10 cellular contexts compared by ENCODE assay signal in the genomic region with DNA sequence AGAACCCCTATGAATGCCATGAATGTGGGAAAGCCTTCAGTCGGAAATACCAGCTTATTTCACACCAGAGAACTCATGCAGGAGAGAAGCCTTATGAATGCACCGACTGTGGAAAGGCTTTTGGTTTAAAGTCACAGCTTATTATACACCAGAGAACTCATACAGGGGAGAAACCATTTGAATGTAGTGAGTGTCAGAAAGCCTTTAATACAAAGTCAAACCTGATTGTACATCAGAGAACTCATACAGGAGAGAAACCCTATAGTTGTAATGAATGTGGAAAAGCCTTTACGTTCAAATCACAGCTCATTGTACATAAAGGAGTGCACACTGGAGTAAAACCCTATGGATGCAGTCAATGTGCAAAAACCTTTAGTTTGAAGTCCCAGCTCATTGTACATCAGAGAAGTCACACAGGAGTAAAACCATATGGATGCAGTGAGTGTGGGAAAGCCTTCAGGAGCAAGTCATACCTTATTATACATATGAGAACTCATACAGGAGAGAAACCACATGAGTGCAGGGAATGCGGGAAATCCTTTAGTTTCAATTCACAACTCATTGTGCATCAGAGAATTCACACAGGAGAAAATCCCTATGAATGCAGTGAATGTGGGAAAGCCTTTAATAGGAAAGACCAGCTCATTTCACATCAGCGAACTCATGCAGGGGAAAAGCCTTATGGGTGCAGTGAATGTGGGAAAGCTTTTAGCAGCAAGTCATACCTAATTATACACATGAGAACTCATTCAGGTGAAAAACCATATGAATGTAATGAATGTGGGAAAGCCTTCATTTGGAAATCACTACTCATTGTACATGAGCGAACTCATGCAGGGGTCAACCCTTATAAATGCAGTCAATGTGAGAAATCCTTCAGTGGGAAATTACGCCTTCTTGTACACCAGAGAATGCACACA. TPM values are rescaled to one million over a fixed set of nuclear protein-coding genes. Genes with fewer than 3 reads are reported as not detected.
DNase-seq lines count a peak whose midpoint lies in the region; ATAC-seq and TF ChIP-seq lines count a peak whose summit lies in the region.
"Had no signal": no experiment of that assay in that cellular context is flagged by ENCODE, and none has a peak within 500 bp of the region (broad histone marks: within the 10 kb centered on the region; RNA-seq: fewer than 3 reads in every experiment).

No MANE protein-coding gene starts in this region.

- DNase-seq in Caco-2 (no peak), HT-29 (ENCODE audit: low spot score) (peak; percentile 30), myocyte (ENCODE audit: low read depth) (peak; percentile 11), NCI-H446 (lab: John Stamatoyannopoulos, UW) (no peak), DMS79 treated with DMSO at 0.1 percent for 48 hours (lab: John Stamatoyannopoulos, UW) (no peak)
- no peak for DNase-seq in central memory CD8-positive, alpha-beta T cell (ENCODE audit: low spot score in 2 of 2)
- DNase-seq in activated T-cell treated with anti-CD3 and anti-CD28 coated beads, Interleukin-2, amount 50 U/mL, for 1 hour = no peak
- DNase-seq: activated CD4-positive, alpha-beta T cell treated with anti-CD3 and anti-CD28 coated beads, Interleukin-2, amount 50 U/mL, for 48 hours; NCI-H2227 treated with DMSO at 0.1 percent for 48 hours had no signal

- peaks cover 43% of the 10 kb centered on the region for H3K9me3 Mint-ChIP-seq in Caco-2 (ENCODE audit: unreplicated experiment)
- peaks cover 23% of the 10 kb centered on the region for H3K9me3 Mint-ChIP-seq in central memory CD8-positive, alpha-beta T cell

- no peaks in the 10 kb centered on the region for H3K4me1 Mint-ChIP-seq in Caco-2 (ENCODE audit: low read depth, unreplicated experiment)
- H3K4me1 Mint-ChIP-seq in central memory CD8-positive, alpha-beta T cell = peaks cover 7% of the 10 kb centered on the region

- ATAC-seq in central memory CD8-positive, alpha-beta T cell (replicated peaks; ENCODE audit: extremely low read depth, poor library complexity, severe bottlenecking) = no peak
- no peak for ATAC-seq in GM18502 (IDR thresholded peaks at IDR 0.05; ENCODE audit: poor library complexity, unreplicated experiment)

- H3K4me3 Mint-ChIP-seq in Caco-2 (ENCODE audit: unreplicated experiment) = no peak overlapping the region
- peak overlapping the region; percentile 40 for H3K4me3 Mint-ChIP-seq in central memory CD8-positive, alpha-beta T cell

- no peaks in the 10 kb centered on the region for H3K4me1 ChIP-seq in Caco-2

- BruUV-seq in Caco-2 (replicated peaks; lab: Mats Ljungman, UMichigan) = TSS peak; percentile 6

- no peaks in the 10 kb centered on the region for H3K27me3 ChIP-seq in Caco-2 (replicated peaks; ENCODE audit: control insufficient read depth, insufficient read depth, low read length)

- intact Hi-C loops in Caco-2 (cut with micrococcal nuclease; ENCODE audit: unreplicated experiment) = no loop called here

- TF ChIP-seq CTCF in Caco-2 (IDR thresholded peaks at IDR 0.05; ENCODE audit: insufficient read depth in 1 of 2, low read depth in 1 of 2, low read length in 1 of 2, severe bottlenecking in 1 of 2, unreplicated experiment in 1 of 2) = no peak

- POLR2A ChIA-PET in Caco-2 (lab: Charles Lee) = no interaction called here

- H3K27me3 Mint-ChIP-seq in Caco-2 (ENCODE audit: insufficient read depth, unreplicated experiment) = no peaks in the 10 kb centered on the region
- H3K27me3 Mint-ChIP-seq in central memory CD8-positive, alpha-beta T cell = no peaks in the 10 kb centered on the region

- H3K9me3 ChIP-seq in Caco-2 = peaks cover 66% of the 10 kb centered on the region

- H3K36me3 ChIP-seq in Caco-2 (ENCODE audit: control insufficient read depth, insufficient read depth, low read length) = no peaks in the 10 kb centered on the region

- no peak overlapping the region for H3K27ac Mint-ChIP-seq in Caco-2 (ENCODE audit: unreplicated experiment)
- H3K27ac Mint-ChIP-seq in central memory CD8-positive, alpha-beta T cell (ENCODE audit: low read depth) = peak overlapping the region; percentile 62

- H3K4me3 ChIP-seq in Caco-2 (ENCODE audit: low read depth, low read length) = no peak overlapping the region

- CTCF ChIA-PET in Caco-2 (lab: Charles Lee) = no interaction called here

- peaks cover 67% of the 10 kb centered on the region for H3K36me3 Mint-ChIP-seq in Caco-2 (ENCODE audit: insufficient read depth, unreplicated experiment)
- H3K36me3 Mint-ChIP-seq in central memory CD8-positive, alpha-beta T cell (ENCODE audit: insufficient read depth) = peaks cover 41% of the 10 kb centered on the region

RNA-seq across cellular contexts. Expression of a gene that starts 22.3 kb away (rescaled TPM):
- total RNA-seq in Caco-2 (2022) (24.1 and 32.0 TPM in 2 replicates), myocyte (16.0 and 31.0 TPM in 2 replicates)
- 8.9 and 21.8 TPM in 2 replicates for total RNA-seq in HT-29 (2014; rRNA removed; shearing (Covaris generic))
- 7.4 TPM for polyA plus RNA-seq in myocyte (2012)

RNA-seq across cellular contexts. Expression of a gene that starts 32.1 kb away (rescaled TPM):
- total RNA-seq in Caco-2 (2022) (not detected in 2 replicates), myocyte (not detected in 2 replicates)
- not detected in 2 replicates for total RNA-seq in HT-29 (2014; rRNA removed; shearing (Covaris generic))
- not detected for polyA plus RNA-seq in myocyte (2012)

Comparison
In these comparisons a context has a peak if more than half of its experiments do, and no peak if none do; other contexts are left out.
1. DNase-seq: peak in HT-29 (single experiment) and myocyte (single experiment); none in Caco-2 (0 of 2), central memory CD8-positive, alpha-beta T cell (0 of 2), NCI-H446 (0 of 2), DMS79 treated with DMSO at 0.1 percent for 48 hours (single experiment) and activated T-cell treated with anti-CD3 and anti-CD28 coated beads, Interleukin-2, amount 50 U/mL, for 1 hour (single experiment).